Comparison of ENCODE assay signal across 21 cellular contexts in the genomic region with DNA sequence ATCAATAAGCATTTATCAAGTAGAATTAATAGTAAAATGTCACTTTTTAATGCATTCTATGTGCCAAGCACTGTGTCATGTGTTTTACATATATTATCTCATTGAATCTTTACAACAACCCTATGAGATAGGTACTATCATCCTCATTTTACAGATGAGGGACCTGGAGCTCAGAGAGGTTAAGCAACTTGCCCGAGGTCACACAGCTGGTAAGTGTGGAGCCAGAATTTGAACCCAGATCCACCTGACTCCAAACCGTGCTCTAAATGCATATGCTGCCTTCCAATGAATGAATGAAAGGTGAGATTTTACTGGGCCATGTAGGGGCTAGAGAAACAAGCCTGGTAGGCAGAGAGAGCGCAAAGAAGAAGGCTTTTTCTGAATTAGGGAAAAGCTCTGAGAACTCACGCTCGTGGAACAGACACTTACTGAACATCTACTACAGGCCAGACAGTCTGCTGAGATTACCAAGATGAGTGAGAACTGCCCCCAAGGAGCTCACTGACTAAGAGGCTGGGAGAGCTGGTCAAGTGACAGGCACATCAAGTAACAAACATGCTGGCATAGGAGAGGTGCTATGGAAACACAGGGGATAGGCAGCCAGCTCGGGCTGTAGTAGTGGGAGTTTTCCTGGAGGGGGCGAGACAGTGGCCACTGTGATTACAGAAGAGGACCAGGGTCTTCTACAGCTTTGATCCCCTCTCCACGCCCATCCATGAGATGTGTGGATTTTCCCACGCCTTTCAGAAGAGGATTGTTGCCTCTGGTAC. TPM values are rescaled to one million over a fixed set of nuclear protein-coding genes. Genes with fewer than 3 reads are reported as not detected.
DNase-seq lines count a peak whose midpoint lies in the region; ATAC-seq and TF ChIP-seq lines count a peak whose summit lies in the region.
"Had no signal": no experiment of that assay in that cellular context is flagged by ENCODE, and none has a peak within 500 bp of the region (broad histone marks: within the 10 kb centered on the region; RNA-seq: fewer than 3 reads in every experiment).

No MANE protein-coding gene starts in this region.

- intact Hi-C loops in A673 (cut with micrococcal nuclease; ENCODE audit: unreplicated experiment) (no loop called here), PC-3 (cut with micrococcal nuclease) (no loop called here)

- POLR2A ChIA-PET in A673 (lab: Charles Lee; ENCODE audit: low non-redundant PET) = no interaction called here
- POLR2A ChIA-PET in PC-3 (lab: Charles Lee; ENCODE audit: unreplicated experiment) = no interaction called here

- H3K9ac ChIP-seq in GM23248 (no peak overlapping the region), PC-3 (ENCODE audit: low read length) (no peak overlapping the region)

- H4K20me1 ChIP-seq in GM23248 (ENCODE audit: insufficient read depth) (no peaks in the 10 kb centered on the region), PC-3 (ENCODE audit: low read length) (no peaks in the 10 kb centered on the region)

- CTCF ChIA-PET in A673 (lab: Charles Lee) = no interaction called here
- CTCF ChIA-PET in PC-3 (lab: Charles Lee) = no interaction called here

- H3K4me1 ChIP-seq in A673 (ENCODE audit: insufficient read depth, low read length, poor library complexity, severe bottlenecking) (peaks cover 10% of the 10 kb centered on the region), GM23248 (ENCODE audit: insufficient read depth) (no peaks in the 10 kb centered on the region), PC-3 (ENCODE audit: insufficient read depth, low read length) (0 out of 2 replicates have a peak, but pooled peaks cover 3% of the 10 kb centered on the region)

- 51 to 53% methylated on average over 9 of the region's 9 CpGs for WGBS in GM23248 (ENCODE audit: low coverage in 1 of 2, low lambda C conversion rate in 2 of 2, missing lambda C conversion rate in 2 of 2), 2 experiments

- peaks cover 5% of the 10 kb centered on the region for H3K27me3 ChIP-seq in A673 (replicated peaks; ENCODE audit: insufficient read depth, low read depth, low read length, poor library complexity)
- H3K27me3 ChIP-seq in GM23248 (replicated peaks; ENCODE audit: insufficient read depth) = peaks cover 33% of the 10 kb centered on the region; the same call in 1 of the 2 replicates
- H3K27me3 ChIP-seq in PC-3 (ENCODE audit: low read length) = no peaks in the 10 kb centered on the region

- H3K79me2 ChIP-seq in GM23248 (ENCODE audit: insufficient read depth) (no peaks in the 10 kb centered on the region), PC-3 (ENCODE audit: low read length) (no peaks in the 10 kb centered on the region)

- H2AFZ ChIP-seq in GM23248 (no peak overlapping the region), PC-3 (ENCODE audit: low read length) (no peak overlapping the region)

- DNase-seq in A673 (ENCODE audit: low spot score) = no peak
- DNase-seq in GM23248 = peak; percentile 17
- no peak for DNase-seq in PC-3
- peak; percentile 54 for DNase-seq in iPS-NIHi11 (ENCODE audit: low spot score)
- DNase-seq in NK-92 treated with Interleukin-12 subunit alpha and Interleukin-12 subunit beta, amount 100 ng/mL, for 24 hours (lab: John Stamatoyannopoulos, UW) = no peak
- no peak for DNase-seq in T-helper 1 cell
- DNase-seq in coronary artery (ENCODE audit: low spot score) = no peak
- DNase-seq: activated CD4-positive, CD25-positive, alpha-beta regulatory T cell; activated CD8-positive, alpha-beta T cell treated with anti-CD3 and anti-CD28 coated beads, Interleukin-2, amount 10 ng/mL, durations not matched to agents 7 days and 5 days; activated naive CD4-positive, alpha-beta T cell treated with anti-CD3 and anti-CD28 coated beads, Interleukin-2, amount 50 U/mL, for 16 hours; activated T-cell treated with anti-CD3 and anti-CD28 coated beads, Interleukin-2, amount 50 U/mL, for 4 hours; CD4-positive, alpha-beta T cell; left lung; MM.1S; NCI-H1930; NCI-H446 treated with DMSO at 0.1 percent for 48 hours; right cardiac atrium; SHP77; stimulated activated naive B cell treated with anti-CD40 and anti-IgM and Interleukin-4, amounts not matched to agents 10 μg/mL and 1 μg/mL and 100 μg/mL, for 72 hours had no signal

- H3K4me3 ChIP-seq in A673 (ENCODE audit: low read depth, low read length, poor library complexity, severe bottlenecking) = no peak overlapping the region
- no peak overlapping the region for H3K4me3 ChIP-seq in GM23248
- H3K4me3 ChIP-seq in PC-3 (ENCODE audit: low read length) = no peak overlapping the region
- no peak overlapping the region for H3K4me3 ChIP-seq in coronary artery
- H3K4me3 ChIP-seq: left lung had no signal

- no peaks in the 10 kb centered on the region for H3K9me2 ChIP-seq in GM23248 (ENCODE audit: insufficient read depth)
- no peaks in the 10 kb centered on the region for H3K9me2 ChIP-seq in PC-3 (replicated peaks; ENCODE audit: low read length)

- no peaks in the 10 kb centered on the region for H3F3A ChIP-seq in GM23248 (ENCODE audit: insufficient read depth)
- H3F3A ChIP-seq in PC-3 (ENCODE audit: low read length, unreplicated experiment) = no peaks in the 10 kb centered on the region

- H3K4me2 ChIP-seq in GM23248 (ENCODE audit: unreplicated experiment) = no peak overlapping the region
- H3K4me2 ChIP-seq in PC-3 (ENCODE audit: low read length) = no peak overlapping the region

- ATAC-seq in PC-3 = no peak
- no peak for ATAC-seq in HG03025 (IDR thresholded peaks at IDR 0.05; ENCODE audit: low FRiP score, unreplicated experiment)
- ATAC-seq: activated CD8-positive, alpha-beta T cell treated with anti-CD3 and anti-CD28 coated beads, Interleukin-2, amount 10 ng/mL, durations not matched to agents 7 days and 5 days; activated T-cell treated with anti-CD3 and anti-CD28 coated beads, Interleukin-2, amount 50 U/mL, for 4 hours; left lung; right cardiac atrium; stimulated activated naive B cell treated with anti-CD40 and anti-IgM and Interleukin-4, amounts not matched to agents 10 μg/mL and 1 μg/mL and 100 μg/mL, for 72 hours had no signal

- H3K36me3 ChIP-seq in A673 (ENCODE audit: insufficient read depth, low read length, poor library complexity, severe bottlenecking) = no peaks in the 10 kb centered on the region
- H3K36me3 ChIP-seq in GM23248 (ENCODE audit: low read depth) = no peaks in the 10 kb centered on the region
- no peaks in the 10 kb centered on the region for H3K36me3 ChIP-seq in PC-3 (ENCODE audit: low read depth, low read length)
- H3K36me3 ChIP-seq: left lung had no signal

- in situ Hi-C loops in GM23248 (cut with MboI) = no loop called here

- no peak overlapping the region for H3K27ac ChIP-seq in A673 (ENCODE audit: low read depth, low read length, poor library complexity, severe bottlenecking)
- no peak overlapping the region for H3K27ac ChIP-seq in GM23248
- H3K27ac ChIP-seq in PC-3 (ENCODE audit: low read length) = no peak overlapping the region
- H3K27ac ChIP-seq in coronary artery = no peak overlapping the region
- H3K27ac ChIP-seq: left lung had no signal

- BruUV-seq in A673 (replicated peaks; lab: Mats Ljungman, UMichigan) = no TSS peak
- no TSS peak for BruUV-seq in PC-3 (replicated peaks; lab: Mats Ljungman, UMichigan)

- TF ChIP-seq CTCF in A673 (conservative IDR thresholded peaks at IDR 0.05; ENCODE audit: low read depth, low read length) (peak; percentile 41), PC-3 (conservative IDR thresholded peaks at IDR 0.05; ENCODE audit: low read depth, low read length) (peak; percentile 38; the same call in 1 of the 2 replicates), coronary artery (IDR thresholded peaks at IDR 0.05) (no peak)

- H3K9me3 ChIP-seq in A673 (ENCODE audit: low read depth, low read length, poor library complexity, severe bottlenecking) (no peaks in the 10 kb centered on the region), GM23248 (ENCODE audit: low read depth) (no peaks in the 10 kb centered on the region), PC-3 (ENCODE audit: low read length) (no peaks in the 10 kb centered on the region)
- H3K9me3 ChIP-seq: left lung had no signal

RNA-seq across cellular contexts. Expression of a gene that starts 4.4 kb away (rescaled TPM):
- total RNA-seq in A673 (2021) (0.33 TPM in 1 of 2 replicates, not detected in the other), PC-3 (2014; rRNA removed) (0.15 and 0.63 TPM in 2 replicates)
- not detected in 2 replicates for total RNA-seq in GM23248 (2014; rRNA removed; shearing (Covaris generic))
- polyA plus RNA-seq in GM23248 (2016; fragmentation: Nextera tagmentation; extraction: Ambion mirVana) = 0.06 and 0.14 TPM in 2 replicates

RNA-seq across cellular contexts. Expression of a gene that starts 15.3 kb away (rescaled TPM):
- 1.4 and 2.7 TPM in 2 replicates for total RNA-seq in A673 (2021)
- total RNA-seq in GM23248 (2014; rRNA removed; shearing (Covaris generic)) = 19.7 and 28.0 TPM in 2 replicates
- polyA plus RNA-seq in GM23248 (2016; fragmentation: Nextera tagmentation; extraction: Ambion mirVana) = 13.4 and 13.8 TPM in 2 replicates
- total RNA-seq in PC-3 (2014; rRNA removed) = 16.8 and 17.2 TPM in 2 replicates

RNA-seq across cellular contexts. Expression of a gene that starts 31.9 kb away (rescaled TPM):
- total RNA-seq in A673 (2021) = 31.7 and 31.9 TPM in 2 replicates
- 24.9 and 31.8 TPM in 2 replicates for total RNA-seq in GM23248 (2014; rRNA removed; shearing (Covaris generic))
- 8.3 and 9.1 TPM in 2 replicates for polyA plus RNA-seq in GM23248 (2016; fragmentation: Nextera tagmentation; extraction: Ambion mirVana)
- total RNA-seq in PC-3 (2014; rRNA removed) = 14.7 and 24.7 TPM in 2 replicates

RNA-seq across cellular contexts. Expression of a gene that starts 32.0 kb away (rescaled TPM):
- not detected in 2 replicates for total RNA-seq in A673 (2021)
- total RNA-seq in GM23248 (2014; rRNA removed; shearing (Covaris generic)) = not detected in 2 replicates
- polyA plus RNA-seq in GM23248 (2016; fragmentation: Nextera tagmentation; extraction: Ambion mirVana) = not detected in 2 replicates
- total RNA-seq in PC-3 (2014; rRNA removed) = 0.87 TPM in 1 of 2 replicates, not detected in the other
- total RNA-seq: astrocyte, left lung had no signal

RNA-seq across cellular contexts. Expression of a gene that starts 46.1 kb away (rescaled TPM):
- total RNA-seq in A673 (2021) (17.1 and 17.8 TPM in 2 replicates), PC-3 (2014; rRNA removed) (16.8 and 17.2 TPM in 2 replicates)
- 4.1 and 4.7 TPM in 2 replicates for total RNA-seq in GM23248 (2014; rRNA removed; shearing (Covaris generic))
- polyA plus RNA-seq in GM23248 (2016; fragmentation: Nextera tagmentation; extraction: Ambion mirVana) = 2.6 and 3.1 TPM in 2 replicates

Comparison
In these comparisons a context has a peak if more than half of its experiments do, and no peak if none do; other contexts are left out.
1. DNase-seq: peak in GM23248 (single experiment) and iPS-NIHi11 (single experiment); none in A673 (single experiment), PC-3 (single experiment), NK-92 treated with Interleukin-12 subunit alpha and Interleukin-12 subunit beta, amount 100 ng/mL, for 24 hours (single experiment), T-helper 1 cell (0 of 5) and coronary artery (single experiment).